In genomic region chr1:16657404-16657683, GRCh38 we compare ENCODE assay signal across 2 cellular contexts. TPM values are rescaled to one million over a fixed set of nuclear protein-coding genes. Genes with fewer than 3 reads are reported as not detected.
"Had no signal": no experiment of that assay in that cellular context is flagged by ENCODE, and none has a peak within 500 bp of the region (broad histone marks: within the 10 kb centered on the region; RNA-seq: fewer than 3 reads in every experiment).

No MANE protein-coding gene starts in this region.

RNA-seq across cellular contexts. Expression of gene RNU1-3, which starts 9.4 kb away (rescaled TPM):
- total RNA-seq: GM23338 had no signal
- polyA plus RNA-seq: GM23338, IgD-negative memory B cell had no signal
